8 cellular contexts compared by ENCODE assay signal in the genomic region with DNA sequence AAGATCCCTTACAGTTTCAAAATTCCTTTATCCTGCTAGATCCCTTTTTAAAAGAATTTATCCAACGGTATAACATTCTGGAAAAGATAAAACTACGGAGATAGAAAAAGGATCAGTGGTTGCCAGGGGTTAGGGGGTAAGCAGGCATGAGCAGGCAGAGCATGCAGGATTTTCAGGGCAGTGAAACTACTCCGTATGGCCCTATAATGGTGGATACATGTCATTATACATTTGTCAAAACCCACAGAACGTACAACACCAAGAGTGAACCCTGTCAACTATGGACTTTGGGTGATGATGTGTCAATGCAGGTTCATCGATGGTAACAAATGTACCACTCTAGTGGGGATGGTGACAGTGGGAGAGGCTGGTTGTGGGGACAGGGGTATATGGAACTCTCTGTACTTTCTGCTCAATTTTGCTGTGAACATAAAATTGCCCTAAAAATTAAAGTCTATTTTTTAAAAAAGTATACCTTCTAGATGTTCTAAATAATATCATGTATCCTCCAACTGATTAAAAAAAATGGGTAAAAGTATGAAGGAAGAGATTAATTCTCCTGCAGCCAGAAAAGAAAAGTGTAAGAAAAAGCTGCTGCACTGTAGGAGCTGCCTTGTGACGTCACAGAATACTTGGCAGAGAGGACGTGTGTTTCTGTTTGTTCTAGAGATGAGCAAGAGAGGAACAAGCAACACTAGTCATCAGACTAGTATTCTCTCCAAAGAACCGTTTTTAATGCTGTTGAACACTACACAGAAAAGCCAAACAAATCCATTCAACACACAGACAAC. TPM values are rescaled to one million over a fixed set of nuclear protein-coding genes. Genes with fewer than 3 reads are reported as not detected.
DNase-seq lines count a peak whose midpoint lies in the region; ATAC-seq and TF ChIP-seq lines count a peak whose summit lies in the region.

No MANE protein-coding gene starts in this region.

- no peaks in the 10 kb centered on the region for H3K36me3 ChIP-seq in duodenal mucosa (ENCODE audit: control insufficient read depth in 1 of 2, insufficient read depth in 2 of 2, low read length in 2 of 2)
- no peaks in the 10 kb centered on the region for H3K36me3 ChIP-seq in SJCRH30

- no peaks in the 10 kb centered on the region for H3K27me3 Mint-ChIP-seq in nephron (ENCODE audit: low read depth)

- H3K27me3 ChIP-seq in duodenal mucosa (ENCODE audit: control insufficient read depth in 1 of 2, insufficient read depth in 2 of 2, low read length in 2 of 2) (no peaks in the 10 kb centered on the region), SJCRH30 (no peaks in the 10 kb centered on the region)

- H3K4me3 ChIP-seq in duodenal mucosa (ENCODE audit: low read depth in 1 of 2, low read length in 2 of 2) (no peak overlapping the region), SJCRH30 (no peak overlapping the region)

- H3K4me1 ChIP-seq in duodenal mucosa (ENCODE audit: control insufficient read depth in 1 of 2, insufficient read depth in 2 of 2, low read length in 2 of 2), result peaks cover 0 to 6% of the 10 kb centered on the region in 2 donors
- H3K4me1 ChIP-seq in SJCRH30, result no peaks in the 10 kb centered on the region

- peak overlapping the region in 2 of 3 experiments; percentile 18 to 51 for H3K27ac Mint-ChIP-seq in nephron

- H3K9me3 ChIP-seq in duodenal mucosa (ENCODE audit: control insufficient read depth in 1 of 2, low read length in 2 of 2) (no peaks in the 10 kb centered on the region), SJCRH30 (replicated peaks) (no peaks in the 10 kb centered on the region)

- H3K36me3 Mint-ChIP-seq in nephron (ENCODE audit: low read depth), result peaks cover 6% of the 10 kb centered on the region

- H3K4me3 Mint-ChIP-seq in nephron, result no peak overlapping the region

- peaks cover 21% of the 10 kb centered on the region for H3K4me1 Mint-ChIP-seq in nephron

- H3K27ac ChIP-seq in duodenal mucosa (ENCODE audit: low read depth, low read length) (peak overlapping the region; percentile 30), SJCRH30 (no peak overlapping the region)

- DNase-seq in Ammon's horn (ENCODE audit: low spot score) (peak; percentile 87), SW 1271 (lab: John Stamatoyannopoulos, UW) (peak; percentile 30 to 53), SJCRH30 (no peak), ecto neural progenitor cell (ENCODE audit: low spot score) (no peak)

- no peak overlapping the region for H3K9ac ChIP-seq in duodenal mucosa (ENCODE audit: low read depth in 1 of 2, low read length in 2 of 2)

- peaks cover 20% of the 10 kb centered on the region for H3K9me3 Mint-ChIP-seq in nephron

- peak; percentile 93 for ATAC-seq in GM18909 (IDR thresholded peaks at IDR 0.05; ENCODE audit: poor library complexity, unreplicated experiment)
- peak; percentile 90 for ATAC-seq in HG03159 (IDR thresholded peaks at IDR 0.05; ENCODE audit: unreplicated experiment)

- TF ChIP-seq CTCF in nephron (IDR thresholded peaks at IDR 0.05; ENCODE audit: unreplicated experiment in 3 of 3), result no peak

RNA-seq across cellular contexts. Expression of a gene that starts 23.6 kb away (rescaled TPM):
- 0.48 and 0.85 TPM in 2 replicates for total RNA-seq in SJCRH30 (2014; rRNA removed; shearing (Covaris generic))

Comparison
In these comparisons a context has a peak if more than half of its experiments do, and no peak if none do; other contexts are left out.
1. DNase-seq: peak in Ammon's horn (single experiment) and SW 1271 (2 of 2); none in SJCRH30 (0 of 2) and ecto neural progenitor cell (single experiment).